ENCODE assay signal across 22 cellular contexts in genomic region chr2:229132236-229132635, GRCh38.
DNase-seq lines count a peak whose midpoint lies in the region; TF ChIP-seq lines count a peak whose summit lies in the region.
"Had no signal": no experiment of that assay in that cellular context is flagged by ENCODE, and none has a peak within 500 bp of the region (broad histone marks: within the 10 kb centered on the region; RNA-seq: fewer than 3 reads in every experiment).

No MANE protein-coding gene starts in this region.

- H3K36me3 ChIP-seq in adrenal gland (replicated peaks in 1 of 2) (no peaks in the 10 kb centered on the region), mesenchymal stem cell (ENCODE audit: control insufficient read depth in 1 of 2, insufficient read depth in 2 of 2, low read depth in 1 of 2, low read length in 2 of 2) (no peaks in the 10 kb centered on the region), trophoblast cell (ENCODE audit: control insufficient read depth in 1 of 2, insufficient read depth in 2 of 2, low read length in 2 of 2) (no peaks in the 10 kb centered on the region), testis (ENCODE audit: low read depth, missing control alignments) (no peaks in the 10 kb centered on the region), neuronal stem cell (replicated peaks in 1 of 2; ENCODE audit: control insufficient read depth in 2 of 2, insufficient read depth in 2 of 2, low read length in 2 of 2) (no peaks in the 10 kb centered on the region)
- H3K36me3 ChIP-seq: BE2C, BLaER1 had no signal

- H3K79me1 ChIP-seq in mesenchymal stem cell (replicated peaks; ENCODE audit: low read length, poor library complexity, severe bottlenecking), result no peaks in the 10 kb centered on the region
- H3K79me1 ChIP-seq in trophoblast cell (ENCODE audit: low read length), result peaks cover 4% of the 10 kb centered on the region
- no peaks in the 10 kb centered on the region for H3K79me1 ChIP-seq in neuronal stem cell (ENCODE audit: low read depth, low read length)

- no peak overlapping the region for H3K14ac ChIP-seq in mesenchymal stem cell (ENCODE audit: low read length in 2 of 2)
- H3K14ac ChIP-seq in trophoblast cell (ENCODE audit: low read length), result no peak overlapping the region
- H3K14ac ChIP-seq in neuronal stem cell (ENCODE audit: low read length), result no peak overlapping the region

- H4K8ac ChIP-seq in mesenchymal stem cell (ENCODE audit: low read length) (no peak overlapping the region), trophoblast cell (ENCODE audit: low read depth, low read length) (no peak overlapping the region), neuronal stem cell (ENCODE audit: low read depth, low read length) (no peak overlapping the region)

- H3K4me3 ChIP-seq in adrenal gland, result no peak overlapping the region
- no peak overlapping the region for H3K4me3 ChIP-seq in mesenchymal stem cell (ENCODE audit: insufficient read depth in 1 of 2, low read depth in 1 of 2, low read length in 2 of 2)
- H3K4me3 ChIP-seq in trophoblast cell (ENCODE audit: low read depth, low read length), result no peak overlapping the region
- H3K4me3 ChIP-seq in testis, result no peak overlapping the region
- H3K4me3 ChIP-seq in neuronal stem cell (ENCODE audit: low read length in 2 of 2), result no peak overlapping the region
- H3K4me3 ChIP-seq: BLaER1 had no signal

- no peak for TF ChIP-seq CTCF in adrenal gland (IDR thresholded peaks at IDR 0.05)
- TF ChIP-seq CTCF in testis (IDR thresholded peaks at IDR 0.05), result no peak
- no peak for TF ChIP-seq CTCF in endothelial cell (IDR thresholded peaks at IDR 0.05; ENCODE audit: unreplicated experiment)

- H3K27me3 ChIP-seq in adrenal gland, result no peaks in the 10 kb centered on the region
- no peaks in the 10 kb centered on the region for H3K27me3 ChIP-seq in mesenchymal stem cell (ENCODE audit: control insufficient read depth in 1 of 2, insufficient read depth in 1 of 2, low read length in 2 of 2)
- no peaks in the 10 kb centered on the region for H3K27me3 ChIP-seq in trophoblast cell (ENCODE audit: insufficient read depth, low read length)
- no peaks in the 10 kb centered on the region for H3K27me3 ChIP-seq in testis
- H3K27me3 ChIP-seq in neuronal stem cell (ENCODE audit: control insufficient read depth in 3 of 3, insufficient read depth in 3 of 3, low read depth in 1 of 3, low read length in 3 of 3), result no peaks in the 10 kb centered on the region
- H3K27me3 ChIP-seq: BE2C, BLaER1 had no signal

- H3K9me3 Mint-ChIP-seq in endothelial cell (ENCODE audit: unreplicated experiment), result no peaks in the 10 kb centered on the region

- H2AFZ ChIP-seq in mesenchymal stem cell (ENCODE audit: low read depth, low read length) (no peak overlapping the region), trophoblast cell (ENCODE audit: insufficient read depth, low read length, poor library complexity) (no peak overlapping the region), neuronal stem cell (ENCODE audit: low read length) (no peak overlapping the region)

- peaks cover 23 to 33% of the 10 kb centered on the region in 2 donors for H3K4me1 ChIP-seq in adrenal gland (replicated peaks in 1 of 2)
- H3K4me1 ChIP-seq in mesenchymal stem cell (ENCODE audit: control insufficient read depth, insufficient read depth, low read depth, low read length), result no peaks in the 10 kb centered on the region
- H3K4me1 ChIP-seq in trophoblast cell (ENCODE audit: control insufficient read depth in 1 of 2, insufficient read depth in 2 of 2, low read length in 2 of 2), result peaks cover 0 to 11% of the 10 kb centered on the region in 2 experiments
- H3K4me1 ChIP-seq in testis, result peaks cover 17% of the 10 kb centered on the region
- H3K4me1 ChIP-seq in neuronal stem cell (ENCODE audit: control insufficient read depth in 2 of 2, insufficient read depth in 1 of 2, low read depth in 1 of 2, low read length in 2 of 2), result no peaks in the 10 kb centered on the region
- H3K4me1 ChIP-seq: BE2C, BLaER1 had no signal

- H3K27ac Mint-ChIP-seq in endothelial cell (ENCODE audit: unreplicated experiment), result no peak overlapping the region
- H3K27ac Mint-ChIP-seq: CD14-positive monocyte; CD4-positive, alpha-beta memory T cell; CD4-positive, CD25-positive, alpha-beta regulatory T cell; CD8-positive, alpha-beta memory T cell had no signal

- H2AK5ac ChIP-seq in mesenchymal stem cell (ENCODE audit: low read length, severe bottlenecking), result no peak overlapping the region
- H2AK5ac ChIP-seq in trophoblast cell (ENCODE audit: low read length), result peak overlapping the region; percentile 94
- no peak overlapping the region for H2AK5ac ChIP-seq in neuronal stem cell (ENCODE audit: low read depth, low read length)

- TF ChIP-seq POLR2A in adrenal gland (IDR thresholded peaks at IDR 0.05), result no peak
- no peak for TF ChIP-seq POLR2A in testis (IDR thresholded peaks at IDR 0.05)

- H4K12ac ChIP-seq in trophoblast cell (ENCODE audit: low read depth, low read length), result no peak overlapping the region

- no peaks in the 10 kb centered on the region for H3K27me3 Mint-ChIP-seq in endothelial cell (ENCODE audit: unreplicated experiment)
- H3K27me3 Mint-ChIP-seq: CD4-positive, alpha-beta memory T cell; CD8-positive, alpha-beta memory T cell had no signal

- H4K91ac ChIP-seq in mesenchymal stem cell (ENCODE audit: low read length) (no peak overlapping the region), trophoblast cell (ENCODE audit: low read depth, low read length) (no peak overlapping the region), neuronal stem cell (ENCODE audit: low read depth, low read length, poor library complexity) (no peak overlapping the region)

- H3K36me3 Mint-ChIP-seq in endothelial cell (ENCODE audit: low read depth, unreplicated experiment), result no peaks in the 10 kb centered on the region
- H3K36me3 Mint-ChIP-seq: CD14-positive monocyte; CD4-positive, alpha-beta memory T cell; CD4-positive, CD25-positive, alpha-beta regulatory T cell; CD8-positive, alpha-beta memory T cell had no signal

- intact Hi-C loops in adrenal gland (cut with DNase I), result no loop called here
- intact Hi-C loops in testis (cut with DNase I; ENCODE audit: low total_unique reads), result no loop called here

- H3K27ac ChIP-seq in adrenal gland (peak overlapping the region in 3 of 5 donors; percentile 34 to 53 (median 53)), mesenchymal stem cell (ENCODE audit: low read length, poor library complexity, severe bottlenecking) (no peak overlapping the region), trophoblast cell (ENCODE audit: low read depth, low read length) (no peak overlapping the region), testis (peak overlapping the region; percentile 19 to 63), neuronal stem cell (replicated peaks; ENCODE audit: low read length) (no peak overlapping the region)
- H3K27ac ChIP-seq: BLaER1 had no signal

- H2BK15ac ChIP-seq in mesenchymal stem cell (ENCODE audit: low read depth, poor library complexity, severe bottlenecking) (no peak overlapping the region), neuronal stem cell (ENCODE audit: low read length) (no peak overlapping the region)

- no peaks in the 10 kb centered on the region for H3K79me2 ChIP-seq in trophoblast cell (ENCODE audit: control insufficient read depth, insufficient read depth, low read length, poor library complexity)

- 26 to 45% (median 43%) methylated on average over 6 of the region's 6 CpGs for WGBS in adrenal gland, 4 donors
- 92% methylated on average over 5 of the region's 6 CpGs for WGBS in mesenchymal stem cell
- WGBS in trophoblast cell (ENCODE audit: extremely low coverage, insufficient coverage, insufficient read length), result no CpG with 5 or more reads among the region's 6 CpGs
- WGBS in testis, 2 donors, result 16 to 63% methylated on average over 6 of the region's 6 CpGs
- no CpG with 5 or more reads among the region's 6 CpGs for WGBS in neuronal stem cell (ENCODE audit: extremely low coverage in 2 of 2, insufficient read length in 2 of 2, insufficient replicate concordance in 1 of 2), 2 donors

- H3K23ac ChIP-seq in mesenchymal stem cell (ENCODE audit: low read length in 2 of 2), result no peak overlapping the region
- no peak overlapping the region for H3K23ac ChIP-seq in trophoblast cell (ENCODE audit: low read length)
- no peak overlapping the region for H3K23ac ChIP-seq in neuronal stem cell (ENCODE audit: low read depth, low read length, poor library complexity)

- DNase-seq in adrenal gland, result peak; percentile 30 to 80 (median 63)
- DNase-seq in mesenchymal stem cell, result no peak
- DNase-seq in trophoblast cell, result no peak
- peak; percentile 47 for DNase-seq in testis
- no peak for DNase-seq in stimulated activated naive CD4-positive, alpha-beta T cell (lab: John Stamatoyannopoulos, UW)
- no peak for DNase-seq in neuronal stem cell (ENCODE audit: low spot score)
- DNase-seq in SKM-1 treated with dmso at 0.1 percent for 144 hours (lab: John Stamatoyannopoulos, UW; ENCODE audit: unreplicated experiment), result no peak
- DNase-seq in endothelial cell (ENCODE audit: low spot score), result no peak
- DNase-seq: 8988T; ACHN; BE2C; C1 segment of cervical spinal cord; CD4-positive, alpha-beta memory T cell; CD4-positive, CD25-positive, alpha-beta regulatory T cell; CD8-positive, alpha-beta memory T cell; COR-L47; DMS 273 treated with DMSO at 0.1 percent for 48 hours; DMS153; DMS79 treated with DMSO at 0.1 percent for 48 hours; GF-D8 had no signal

- H2BK120ac ChIP-seq in mesenchymal stem cell (ENCODE audit: low read depth, low read length) (no peak overlapping the region), trophoblast cell (ENCODE audit: insufficient read depth, low read length, poor library complexity) (no peak overlapping the region), neuronal stem cell (ENCODE audit: low read depth, low read length) (no peak overlapping the region)

- H3K4me3 Mint-ChIP-seq in endothelial cell (ENCODE audit: unreplicated experiment), result no peak overlapping the region
- H3K4me3 Mint-ChIP-seq: CD14-positive monocyte; CD4-positive, alpha-beta memory T cell; CD4-positive, CD25-positive, alpha-beta regulatory T cell; CD8-positive, alpha-beta memory T cell had no signal

- no peaks in the 10 kb centered on the region for H3K4me1 Mint-ChIP-seq in endothelial cell (ENCODE audit: unreplicated experiment)
- H3K4me1 Mint-ChIP-seq: CD14-positive monocyte; CD4-positive, alpha-beta memory T cell; CD4-positive, CD25-positive, alpha-beta regulatory T cell; CD8-positive, alpha-beta memory T cell had no signal

- H3K18ac ChIP-seq in mesenchymal stem cell (ENCODE audit: low read depth in 1 of 2, low read length in 2 of 2) (no peak overlapping the region), trophoblast cell (ENCODE audit: low read length) (no peak overlapping the region), neuronal stem cell (ENCODE audit: low read length) (no peak overlapping the region)

- H2BK12ac ChIP-seq in mesenchymal stem cell (ENCODE audit: low read length in 2 of 2) (no peak overlapping the region), trophoblast cell (ENCODE audit: low read length) (peak overlapping the region; percentile 71), neuronal stem cell (ENCODE audit: low read length) (no peak overlapping the region)

- no peak overlapping the region for H2BK5ac ChIP-seq in mesenchymal stem cell (ENCODE audit: low read depth, low read length, poor library complexity, severe bottlenecking)
- no peak overlapping the region for H2BK5ac ChIP-seq in trophoblast cell (ENCODE audit: low read depth, low read length, poor library complexity)
- no peak overlapping the region for H2BK5ac ChIP-seq in neuronal stem cell (ENCODE audit: low read length)

- H3K4ac ChIP-seq in mesenchymal stem cell (ENCODE audit: low read depth in 1 of 2, low read length in 2 of 2) (no peak overlapping the region), trophoblast cell (ENCODE audit: low read depth, low read length) (no peak overlapping the region), neuronal stem cell (ENCODE audit: low read length) (no peak overlapping the region)

- no peaks in the 10 kb centered on the region for H3K9me3 ChIP-seq in adrenal gland (replicated peaks in 1 of 3)
- H3K9me3 ChIP-seq in mesenchymal stem cell (ENCODE audit: control insufficient read depth, low read length), result no peaks in the 10 kb centered on the region
- H3K9me3 ChIP-seq in trophoblast cell (ENCODE audit: insufficient read depth, low read depth, low read length), result no peaks in the 10 kb centered on the region
- no peaks in the 10 kb centered on the region for H3K9me3 ChIP-seq in testis
- H3K9me3 ChIP-seq in neuronal stem cell (replicated peaks in 1 of 2; ENCODE audit: control insufficient read depth in 2 of 2, insufficient read depth in 1 of 2, low read depth in 1 of 2, low read length in 2 of 2), result no peaks in the 10 kb centered on the region
- H3K9me3 ChIP-seq: BE2C, BLaER1 had no signal

- H3K9ac ChIP-seq in mesenchymal stem cell (ENCODE audit: low read length) (peak overlapping the region; percentile 14), trophoblast cell (ENCODE audit: low read length) (no peak overlapping the region), neuronal stem cell (ENCODE audit: low read depth, low read length, poor library complexity) (no peak overlapping the region)
- H3K9ac ChIP-seq: BLaER1 had no signal

- H3K4me2 ChIP-seq in mesenchymal stem cell (ENCODE audit: low read length, poor library complexity, severe bottlenecking) (no peak overlapping the region), trophoblast cell (ENCODE audit: low read length) (no peak overlapping the region), neuronal stem cell (ENCODE audit: insufficient read depth, low read length, poor library complexity, severe bottlenecking) (no peak overlapping the region)
- H3K4me2 ChIP-seq: BLaER1 had no signal

Comparison
In these comparisons a context has a peak if more than half of its experiments do, and no peak if none do; other contexts are left out.
1. DNase-seq: peak in adrenal gland (7 of 7) and testis (single experiment); none in mesenchymal stem cell (single experiment), trophoblast cell (0 of 2), stimulated activated naive CD4-positive, alpha-beta T cell (0 of 6), neuronal stem cell (single experiment), SKM-1 treated with dmso at 0.1 percent for 144 hours (single experiment) and endothelial cell (single experiment).
2. H3K27ac ChIP-seq: peak in adrenal gland (3 of 5) and testis (2 of 2); none in mesenchymal stem cell (single experiment), trophoblast cell (single experiment) and neuronal stem cell (single experiment).